1 cellular context compared by ENCODE assay signal in the genomic region with DNA sequence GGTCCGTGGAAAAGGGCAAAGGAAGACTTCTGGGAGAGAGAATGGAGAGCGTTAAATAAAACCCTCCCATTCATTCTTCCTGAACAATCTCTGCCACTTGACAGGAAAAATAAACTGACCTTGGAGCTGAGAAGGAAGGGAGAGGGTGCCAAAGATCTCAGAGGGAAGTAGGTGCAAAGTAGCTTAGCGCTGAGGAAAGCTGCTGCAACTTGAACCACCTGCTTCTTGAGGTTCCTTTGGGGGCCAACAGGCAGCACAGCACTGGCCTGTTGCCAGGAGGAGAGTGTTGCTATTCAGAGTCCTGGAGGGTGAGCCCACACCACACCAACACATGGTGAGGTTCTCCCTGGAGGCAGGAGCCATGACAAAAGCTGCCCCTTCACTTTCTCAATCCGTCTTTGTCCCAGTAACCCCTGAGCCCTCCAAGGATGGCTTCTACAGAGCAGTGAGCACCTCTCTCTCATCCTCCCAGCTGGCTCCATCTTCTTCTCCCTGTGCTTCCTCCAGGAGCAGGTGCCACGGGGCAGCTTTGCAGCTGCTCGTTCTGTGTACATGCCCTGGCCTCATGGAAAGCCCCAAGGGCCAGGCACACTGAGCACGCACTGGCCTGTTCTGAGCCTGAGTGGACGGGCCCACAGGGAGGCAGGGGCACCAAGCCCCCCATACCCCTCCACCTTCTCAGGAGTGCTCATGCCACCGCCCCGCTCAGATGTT.
TF ChIP-seq lines count a peak whose summit lies in the region.

No MANE protein-coding gene starts in this region.

TF ChIP-seq in GM23338, 12 proteins besides CTCF, POLR2A, EP300 and RAD21 (continued from another document):
- TF ChIP-seq, protein P1, sequence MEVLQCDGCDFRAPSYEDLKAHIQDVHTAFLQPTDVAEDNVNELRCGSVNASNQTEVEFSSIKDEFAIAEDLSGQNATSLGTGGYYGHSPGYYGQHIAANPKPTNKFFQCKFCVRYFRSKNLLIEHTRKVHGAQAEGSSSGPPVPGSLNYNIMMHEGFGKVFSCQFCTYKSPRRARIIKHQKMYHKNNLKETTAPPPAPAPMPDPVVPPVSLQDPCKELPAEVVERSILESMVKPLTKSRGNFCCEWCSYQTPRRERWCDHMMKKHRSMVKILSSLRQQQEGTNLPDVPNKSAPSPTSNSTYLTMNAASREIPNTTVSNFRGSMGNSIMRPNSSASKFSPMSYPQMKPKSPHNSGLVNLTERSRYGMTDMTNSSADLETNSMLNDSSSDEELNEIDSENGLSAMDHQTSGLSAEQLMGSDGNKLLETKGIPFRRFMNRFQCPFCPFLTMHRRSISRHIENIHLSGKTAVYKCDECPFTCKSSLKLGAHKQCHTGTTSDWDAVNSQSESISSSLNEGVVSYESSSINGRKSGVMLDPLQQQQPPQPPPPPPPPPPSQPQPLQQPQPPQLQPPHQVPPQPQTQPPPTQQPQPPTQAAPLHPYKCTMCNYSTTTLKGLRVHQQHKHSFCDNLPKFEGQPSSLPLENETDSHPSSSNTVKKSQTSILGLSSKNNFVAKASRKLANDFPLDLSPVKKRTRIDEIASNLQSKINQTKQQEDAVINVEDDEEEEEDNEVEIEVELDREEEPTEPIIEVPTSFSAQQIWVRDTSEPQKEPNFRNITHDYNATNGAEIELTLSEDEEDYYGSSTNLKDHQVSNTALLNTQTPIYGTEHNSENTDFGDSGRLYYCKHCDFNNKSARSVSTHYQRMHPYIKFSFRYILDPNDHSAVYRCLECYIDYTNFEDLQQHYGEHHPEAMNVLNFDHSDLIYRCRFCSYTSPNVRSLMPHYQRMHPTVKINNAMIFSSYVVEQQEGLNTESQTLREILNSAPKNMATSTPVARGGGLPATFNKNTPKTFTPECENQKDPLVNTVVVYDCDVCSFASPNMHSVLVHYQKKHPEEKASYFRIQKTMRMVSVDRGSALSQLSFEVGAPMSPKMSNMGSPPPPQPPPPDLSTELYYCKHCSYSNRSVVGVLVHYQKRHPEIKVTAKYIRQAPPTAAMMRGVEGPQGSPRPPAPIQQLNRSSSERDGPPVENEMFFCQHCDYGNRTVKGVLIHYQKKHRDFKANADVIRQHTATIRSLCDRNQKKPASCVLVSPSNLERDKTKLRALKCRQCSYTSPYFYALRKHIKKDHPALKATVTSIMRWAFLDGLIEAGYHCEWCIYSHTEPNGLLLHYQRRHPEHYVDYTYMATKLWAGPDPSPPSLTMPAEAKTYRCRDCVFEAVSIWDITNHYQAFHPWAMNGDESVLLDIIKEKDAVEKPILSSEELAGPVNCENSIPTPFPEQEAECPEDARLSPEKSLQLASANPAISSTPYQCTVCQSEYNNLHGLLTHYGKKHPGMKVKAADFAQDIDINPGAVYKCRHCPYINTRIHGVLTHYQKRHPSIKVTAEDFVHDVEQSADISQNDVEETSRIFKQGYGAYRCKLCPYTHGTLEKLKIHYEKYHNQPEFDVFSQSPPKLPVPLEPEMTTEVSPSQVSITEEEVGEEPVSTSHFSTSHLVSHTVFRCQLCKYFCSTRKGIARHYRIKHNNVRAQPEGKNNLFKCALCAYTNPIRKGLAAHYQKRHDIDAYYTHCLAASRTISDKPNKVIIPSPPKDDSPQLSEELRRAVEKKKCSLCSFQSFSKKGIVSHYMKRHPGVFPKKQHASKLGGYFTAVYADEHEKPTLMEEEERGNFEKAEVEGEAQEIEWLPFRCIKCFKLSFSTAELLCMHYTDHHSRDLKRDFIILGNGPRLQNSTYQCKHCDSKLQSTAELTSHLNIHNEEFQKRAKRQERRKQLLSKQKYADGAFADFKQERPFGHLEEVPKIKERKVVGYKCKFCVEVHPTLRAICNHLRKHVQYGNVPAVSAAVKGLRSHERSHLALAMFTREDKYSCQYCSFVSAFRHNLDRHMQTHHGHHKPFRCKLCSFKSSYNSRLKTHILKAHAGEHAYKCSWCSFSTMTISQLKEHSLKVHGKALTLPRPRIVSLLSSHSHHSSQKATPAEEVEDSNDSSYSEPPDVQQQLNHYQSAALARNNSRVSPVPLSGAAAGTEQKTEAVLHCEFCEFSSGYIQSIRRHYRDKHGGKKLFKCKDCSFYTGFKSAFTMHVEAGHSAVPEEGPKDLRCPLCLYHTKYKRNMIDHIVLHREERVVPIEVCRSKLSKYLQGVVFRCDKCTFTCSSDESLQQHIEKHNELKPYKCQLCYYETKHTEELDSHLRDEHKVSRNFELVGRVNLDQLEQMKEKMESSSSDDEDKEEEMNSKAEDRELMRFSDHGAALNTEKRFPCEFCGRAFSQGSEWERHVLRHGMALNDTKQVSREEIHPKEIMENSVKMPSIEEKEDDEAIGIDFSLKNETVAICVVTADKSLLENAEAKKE (CRISPR knock-in tag; IDR thresholded peaks at IDR 0.05), result no peak
- TF ChIP-seq, protein P2, sequence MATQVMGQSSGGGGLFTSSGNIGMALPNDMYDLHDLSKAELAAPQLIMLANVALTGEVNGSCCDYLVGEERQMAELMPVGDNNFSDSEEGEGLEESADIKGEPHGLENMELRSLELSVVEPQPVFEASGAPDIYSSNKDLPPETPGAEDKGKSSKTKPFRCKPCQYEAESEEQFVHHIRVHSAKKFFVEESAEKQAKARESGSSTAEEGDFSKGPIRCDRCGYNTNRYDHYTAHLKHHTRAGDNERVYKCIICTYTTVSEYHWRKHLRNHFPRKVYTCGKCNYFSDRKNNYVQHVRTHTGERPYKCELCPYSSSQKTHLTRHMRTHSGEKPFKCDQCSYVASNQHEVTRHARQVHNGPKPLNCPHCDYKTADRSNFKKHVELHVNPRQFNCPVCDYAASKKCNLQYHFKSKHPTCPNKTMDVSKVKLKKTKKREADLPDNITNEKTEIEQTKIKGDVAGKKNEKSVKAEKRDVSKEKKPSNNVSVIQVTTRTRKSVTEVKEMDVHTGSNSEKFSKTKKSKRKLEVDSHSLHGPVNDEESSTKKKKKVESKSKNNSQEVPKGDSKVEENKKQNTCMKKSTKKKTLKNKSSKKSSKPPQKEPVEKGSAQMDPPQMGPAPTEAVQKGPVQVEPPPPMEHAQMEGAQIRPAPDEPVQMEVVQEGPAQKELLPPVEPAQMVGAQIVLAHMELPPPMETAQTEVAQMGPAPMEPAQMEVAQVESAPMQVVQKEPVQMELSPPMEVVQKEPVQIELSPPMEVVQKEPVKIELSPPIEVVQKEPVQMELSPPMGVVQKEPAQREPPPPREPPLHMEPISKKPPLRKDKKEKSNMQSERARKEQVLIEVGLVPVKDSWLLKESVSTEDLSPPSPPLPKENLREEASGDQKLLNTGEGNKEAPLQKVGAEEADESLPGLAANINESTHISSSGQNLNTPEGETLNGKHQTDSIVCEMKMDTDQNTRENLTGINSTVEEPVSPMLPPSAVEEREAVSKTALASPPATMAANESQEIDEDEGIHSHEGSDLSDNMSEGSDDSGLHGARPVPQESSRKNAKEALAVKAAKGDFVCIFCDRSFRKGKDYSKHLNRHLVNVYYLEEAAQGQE (IDR thresholded peaks at IDR 0.05; ENCODE audit: unreplicated experiment), result no peak
- no peak for TF ChIP-seq POLR2AphosphoS5 (IDR thresholded peaks at IDR 0.05; ENCODE audit: low read depth)
- no peak for TF ChIP-seq JUNB (IDR thresholded peaks at IDR 0.05; ENCODE audit: unreplicated experiment)
TF ChIP-seq in GM23338: peak in this region for 0.
